Comparison of ENCODE assay signal across 1 cellular context in genomic region chr3:173465112-173465511, GRCh38.
TF ChIP-seq lines count a peak whose summit lies in the region.

No MANE protein-coding gene starts in this region.

TF ChIP-seq in endothelial cell of umbilical vein, 7 proteins besides CTCF, POLR2A, EP300 and RAD21 (continued from another document):
- TF ChIP-seq POLR2AphosphoS5 (IDR thresholded peaks at IDR 0.05; ENCODE audit: insufficient read depth, low read depth, low read length) (peak; percentile 52), FOS (IDR thresholded peaks at IDR 0.05; ENCODE audit: borderline replicate concordance, insufficient read depth, low read length) (peak; percentile 95)
